Comparison of ENCODE assay signal across 30 cellular contexts in genomic region chr1:98821379-98821778, GRCh38.
"Had no signal": no experiment of that assay in that cellular context is flagged by ENCODE, and none has a peak within 500 bp of the region (broad histone marks: within the 10 kb centered on the region; RNA-seq: fewer than 3 reads in every experiment).

No MANE protein-coding gene starts in this region.

- H2AFZ ChIP-seq: neural progenitor cell, parathyroid adenoma had no signal

- H3K4me3 ChIP-seq: neural progenitor cell, ovary, psoas muscle, right lobe of liver, sigmoid colon, skin epidermis, smooth muscle cell, spleen, suprapubic skin, testis, tibial artery, transverse colon, upper lobe of right lung, vagina had no signal

- H3K36me3 ChIP-seq: neural progenitor cell, ovary, right lobe of liver, sigmoid colon, spleen, suprapubic skin, tibial artery, transverse colon, upper lobe of right lung, vagina had no signal

- ATAC-seq: naive thymus-derived CD4-positive, alpha-beta T cell; natural killer cell; psoas muscle; right cardiac atrium; right lobe of liver; stimulated activated memory B cell treated with anti-CD40 and anti-IgM and Interleukin-4, amounts not matched to agents 10 μg/mL and 1 μg/mL and 100 μg/mL, for 72 hours; stimulated activated naive CD8-positive, alpha-beta T cell treated with anti-CD3 and anti-CD28 coated beads, Interleukin-15, amount 100 ng/mL, for 72 hours; stimulated activated naive CD8-positive, alpha-beta T cell treated with anti-CD3 and anti-CD28 coated beads, Interleukin-15, Interleukin-2, amounts not matched to agents 100 U/mL and 50 U/mL, for 24 hours; upper lobe of right lung had no signal

- DNase-seq: naive thymus-derived CD4-positive, alpha-beta T cell; natural killer cell; occipital lobe; ovary; posterior cingulate gyrus; psoas muscle; right cardiac atrium; right lobe of liver; sigmoid colon; spleen; stimulated activated CD4-positive, alpha-beta T cell treated with anti-CD3 and anti-CD28 coated beads, Interleukin-12 subunit alpha, Interleukin-12 subunit beta, amount 100 ng/mL, for 4 hours; stimulated activated CD4-positive, alpha-beta T cell treated with anti-CD3 and anti-CD28 coated beads, Interleukin-1b, Interleukin-23, amount 100 ng/mL, for 48 hours; stimulated activated CD4-positive, alpha-beta T cell treated with anti-CD3 and anti-CD28 coated beads, Interleukin-4, amount 100 ng/mL, for 1 hour; stimulated activated CD4-positive, alpha-beta T cell treated with anti-CD3 and anti-CD28 coated beads, Interleukin-4, amount 100 ng/mL, for 4 hours; stimulated activated CD8-positive, alpha-beta memory T cell treated with anti-CD3 and anti-CD28 coated beads, Interleukin-4, amount 100 ng/mL, for 48 hours; stimulated activated naive CD4-positive, alpha-beta T cell; stimulated activated naive CD8-positive, alpha-beta T cell treated with anti-CD3 and anti-CD28 coated beads, Interleukin-15, amount 100 ng/mL, for 72 hours; stimulated activated naive CD8-positive, alpha-beta T cell treated with anti-CD3 and anti-CD28 coated beads, Interleukin-15, Interleukin-2, amounts not matched to agents 100 U/mL and 50 U/mL, for 24 hours; substantia nigra; testis; tibial artery; transverse colon; upper lobe of right lung had no signal

- H3K9me3 ChIP-seq: ovary, psoas muscle, right lobe of liver, sigmoid colon, spleen, suprapubic skin, testis, tibial artery, transverse colon, upper lobe of right lung, vagina had no signal

- H3K27me3 ChIP-seq: neural progenitor cell, ovary, right lobe of liver, sigmoid colon, spleen, suprapubic skin, testis, tibial artery, transverse colon, upper lobe of right lung, vagina had no signal

- H3K9ac ChIP-seq: neural progenitor cell, parathyroid adenoma had no signal

- H3K79me2 ChIP-seq: parathyroid adenoma had no signal

- H3K27ac ChIP-seq: neural progenitor cell, ovary, parathyroid adenoma, psoas muscle, right lobe of liver, sigmoid colon, skin epidermis, spleen, suprapubic skin, testis, tibial artery, transverse colon, upper lobe of right lung, vagina had no signal

- H3K4me2 ChIP-seq: neural progenitor cell, smooth muscle cell had no signal

- H3K4me1 ChIP-seq: neural progenitor cell, parathyroid adenoma, psoas muscle, right lobe of liver, sigmoid colon, spleen, suprapubic skin, testis, tibial artery, transverse colon, upper lobe of right lung, vagina had no signal
